Comparison of ENCODE assay signal across 1 cellular context in the genomic region with DNA sequence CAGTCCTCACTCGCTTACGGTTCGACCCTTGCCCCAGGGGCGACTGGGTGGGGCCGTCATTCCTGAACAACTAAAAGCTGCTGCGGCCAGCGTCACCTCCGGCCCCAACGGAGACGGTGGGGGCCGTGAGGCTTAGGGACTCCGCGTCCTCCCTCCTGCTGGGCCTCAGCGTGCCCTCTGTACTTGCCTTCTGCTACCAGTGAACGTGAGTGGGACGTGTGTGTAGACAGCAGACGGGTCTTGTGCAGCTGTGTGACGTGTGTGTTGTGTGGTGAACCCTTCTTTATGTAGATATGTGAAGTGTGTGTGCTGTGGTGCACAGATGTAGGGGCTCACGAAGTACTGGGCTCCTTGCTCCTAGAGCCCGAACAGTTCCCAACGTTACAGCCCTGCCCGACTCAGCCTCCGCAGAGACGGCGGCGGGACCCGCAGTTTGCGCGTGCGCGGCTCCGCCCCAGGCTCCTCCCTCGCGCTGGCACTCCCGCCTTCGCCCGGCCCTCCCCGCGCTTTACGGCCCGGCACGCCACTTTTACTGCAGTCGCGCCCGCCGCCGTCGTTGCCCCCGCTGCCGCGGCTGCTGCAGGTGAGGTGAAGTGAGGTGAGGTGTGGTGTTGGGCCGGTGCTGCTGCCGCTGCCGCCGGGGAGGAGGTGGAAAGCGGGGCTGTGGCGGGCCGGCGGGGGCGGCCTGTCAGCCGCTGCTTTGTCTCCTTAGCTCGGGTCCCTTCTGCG.
A peak's percentile ranks its signal among the peaks of the same experiment; 100 is the strongest.
TF ChIP-seq lines count a peak whose summit lies in the region.

A gene (plus strand): TSS at position 535 of the 729 bp plus-strand sequence. CDS start 235 bp downstream, outside the sequence.

TF ChIP-seq in HepG2, 621 proteins besides CTCF, POLR2A, EP300 and RAD21 (continued from another document and continues in another):
- TF ChIP-seq KDM2A (CRISPR knock-in tag; IDR thresholded peaks at IDR 0.05; ENCODE audit: borderline replicate concordance, low read depth) (peak; percentile 93), ZNF343 (CRISPR knock-in tag; IDR thresholded peaks at IDR 0.05) (no peak), NFYB (CRISPR knock-in tag; IDR thresholded peaks at IDR 0.05) (no peak), PHF5A (CRISPR knock-in tag; IDR thresholded peaks at IDR 0.05; ENCODE audit: low read depth, unreplicated experiment) (no peak), ZSCAN25 (CRISPR knock-in tag; IDR thresholded peaks at IDR 0.05) (peak; percentile 90), STAG1 (CRISPR knock-in tag; IDR thresholded peaks at IDR 0.05) (no peak; the same call in 1 of the 2 replicates), GFI1 (CRISPR knock-in tag; IDR thresholded peaks at IDR 0.05; ENCODE audit: borderline replicate concordance) (peak; percentile 71), ZSCAN30 (CRISPR knock-in tag; IDR thresholded peaks at IDR 0.05) (no peak), ZNF232 (CRISPR knock-in tag; IDR thresholded peaks at IDR 0.05; ENCODE audit: borderline replicate concordance) (peak; percentile 87), ZNF264 (CRISPR knock-in tag; IDR thresholded peaks at IDR 0.05) (peak; percentile 78), GATAD2A (CRISPR knock-in tag; IDR thresholded peaks at IDR 0.05) (peak; percentile 63; the same call in 1 of the 2 replicates), MXI1 (IDR thresholded peaks at IDR 0.05; ENCODE audit: borderline replicate concordance, low read depth, low read length) (peak; percentile 83; the same call in 1 of the 3 replicates), MED1 (CRISPR knock-in tag; IDR thresholded peaks at IDR 0.05) (peak; percentile 72), ZMAT3 (CRISPR knock-in tag; conservative IDR thresholded peaks at IDR 0.05) (peak; percentile 90; the same call in 1 of the 2 replicates), KDM4B (CRISPR knock-in tag; IDR thresholded peaks at IDR 0.05) (no peak)
- TF ChIP-seq, protein P1, sequence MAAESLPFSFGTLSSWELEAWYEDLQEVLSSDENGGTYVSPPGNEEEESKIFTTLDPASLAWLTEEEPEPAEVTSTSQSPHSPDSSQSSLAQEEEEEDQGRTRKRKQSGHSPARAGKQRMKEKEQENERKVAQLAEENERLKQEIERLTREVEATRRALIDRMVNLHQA (CRISPR knock-in tag; IDR thresholded peaks at IDR 0.05) = no peak
- TF ChIP-seq, protein P2, sequence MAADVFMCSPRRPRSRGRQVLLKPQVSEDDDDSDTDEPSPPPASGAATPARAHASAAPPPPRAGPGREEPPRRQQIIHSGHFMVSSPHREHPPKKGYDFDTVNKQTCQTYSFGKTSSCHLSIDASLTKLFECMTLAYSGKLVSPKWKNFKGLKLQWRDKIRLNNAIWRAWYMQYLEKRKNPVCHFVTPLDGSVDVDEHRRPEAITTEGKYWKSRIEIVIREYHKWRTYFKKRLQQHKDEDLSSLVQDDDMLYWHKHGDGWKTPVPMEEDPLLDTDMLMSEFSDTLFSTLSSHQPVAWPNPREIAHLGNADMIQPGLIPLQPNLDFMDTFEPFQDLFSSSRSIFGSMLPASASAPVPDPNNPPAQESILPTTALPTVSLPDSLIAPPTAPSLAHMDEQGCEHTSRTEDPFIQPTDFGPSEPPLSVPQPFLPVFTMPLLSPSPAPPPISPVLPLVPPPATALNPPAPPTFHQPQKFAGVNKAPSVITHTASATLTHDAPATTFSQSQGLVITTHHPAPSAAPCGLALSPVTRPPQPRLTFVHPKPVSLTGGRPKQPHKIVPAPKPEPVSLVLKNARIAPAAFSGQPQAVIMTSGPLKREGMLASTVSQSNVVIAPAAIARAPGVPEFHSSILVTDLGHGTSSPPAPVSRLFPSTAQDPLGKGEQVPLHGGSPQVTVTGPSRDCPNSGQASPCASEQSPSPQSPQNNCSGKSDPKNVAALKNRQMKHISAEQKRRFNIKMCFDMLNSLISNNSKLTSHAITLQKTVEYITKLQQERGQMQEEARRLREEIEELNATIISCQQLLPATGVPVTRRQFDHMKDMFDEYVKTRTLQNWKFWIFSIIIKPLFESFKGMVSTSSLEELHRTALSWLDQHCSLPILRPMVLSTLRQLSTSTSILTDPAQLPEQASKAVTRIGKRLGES (CRISPR knock-in tag; IDR thresholded peaks at IDR 0.05; ENCODE audit: borderline replicate concordance) = peak; percentile 65; the same call in 1 of the 2 replicates
- TF ChIP-seq, protein P3, sequence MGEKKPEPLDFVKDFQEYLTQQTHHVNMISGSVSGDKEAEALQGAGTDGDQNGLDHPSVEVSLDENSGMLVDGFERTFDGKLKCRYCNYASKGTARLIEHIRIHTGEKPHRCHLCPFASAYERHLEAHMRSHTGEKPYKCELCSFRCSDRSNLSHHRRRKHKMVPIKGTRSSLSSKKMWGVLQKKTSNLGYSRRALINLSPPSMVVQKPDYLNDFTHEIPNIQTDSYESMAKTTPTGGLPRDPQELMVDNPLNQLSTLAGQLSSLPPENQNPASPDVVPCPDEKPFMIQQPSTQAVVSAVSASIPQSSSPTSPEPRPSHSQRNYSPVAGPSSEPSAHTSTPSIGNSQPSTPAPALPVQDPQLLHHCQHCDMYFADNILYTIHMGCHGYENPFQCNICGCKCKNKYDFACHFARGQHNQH (CRISPR knock-in tag; IDR thresholded peaks at IDR 0.05) = peak; percentile 97
- TF ChIP-seq, protein P4, sequence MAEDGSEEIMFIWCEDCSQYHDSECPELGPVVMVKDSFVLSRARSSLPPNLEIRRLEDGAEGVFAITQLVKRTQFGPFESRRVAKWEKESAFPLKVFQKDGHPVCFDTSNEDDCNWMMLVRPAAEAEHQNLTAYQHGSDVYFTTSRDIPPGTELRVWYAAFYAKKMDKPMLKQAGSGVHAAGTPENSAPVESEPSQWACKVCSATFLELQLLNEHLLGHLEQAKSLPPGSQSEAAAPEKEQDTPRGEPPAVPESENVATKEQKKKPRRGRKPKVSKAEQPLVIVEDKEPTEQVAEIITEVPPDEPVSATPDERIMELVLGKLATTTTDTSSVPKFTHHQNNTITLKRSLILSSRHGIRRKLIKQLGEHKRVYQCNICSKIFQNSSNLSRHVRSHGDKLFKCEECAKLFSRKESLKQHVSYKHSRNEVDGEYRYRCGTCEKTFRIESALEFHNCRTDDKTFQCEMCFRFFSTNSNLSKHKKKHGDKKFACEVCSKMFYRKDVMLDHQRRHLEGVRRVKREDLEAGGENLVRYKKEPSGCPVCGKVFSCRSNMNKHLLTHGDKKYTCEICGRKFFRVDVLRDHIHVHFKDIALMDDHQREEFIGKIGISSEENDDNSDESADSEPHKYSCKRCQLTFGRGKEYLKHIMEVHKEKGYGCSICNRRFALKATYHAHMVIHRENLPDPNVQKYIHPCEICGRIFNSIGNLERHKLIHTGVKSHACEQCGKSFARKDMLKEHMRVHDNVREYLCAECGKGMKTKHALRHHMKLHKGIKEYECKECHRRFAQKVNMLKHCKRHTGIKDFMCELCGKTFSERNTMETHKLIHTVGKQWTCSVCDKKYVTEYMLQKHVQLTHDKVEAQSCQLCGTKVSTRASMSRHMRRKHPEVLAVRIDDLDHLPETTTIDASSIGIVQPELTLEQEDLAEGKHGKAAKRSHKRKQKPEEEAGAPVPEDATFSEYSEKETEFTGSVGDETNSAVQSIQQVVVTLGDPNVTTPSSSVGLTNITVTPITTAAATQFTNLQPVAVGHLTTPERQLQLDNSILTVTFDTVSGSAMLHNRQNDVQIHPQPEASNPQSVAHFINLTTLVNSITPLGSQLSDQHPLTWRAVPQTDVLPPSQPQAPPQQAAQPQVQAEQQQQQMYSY (CRISPR knock-in tag; IDR thresholded peaks at IDR 0.05) = 0 out of 2 replicates have a peak, but pooled peaks have one; percentile 21
- TF ChIP-seq, protein P5, sequence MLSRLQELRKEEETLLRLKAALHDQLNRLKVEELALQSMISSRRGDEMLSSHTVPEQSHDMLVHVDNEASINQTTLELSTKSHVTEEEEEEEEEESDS (CRISPR knock-in tag; IDR thresholded peaks at IDR 0.05; ENCODE audit: borderline replicate concordance) = no peak
- TF ChIP-seq, protein P6, sequence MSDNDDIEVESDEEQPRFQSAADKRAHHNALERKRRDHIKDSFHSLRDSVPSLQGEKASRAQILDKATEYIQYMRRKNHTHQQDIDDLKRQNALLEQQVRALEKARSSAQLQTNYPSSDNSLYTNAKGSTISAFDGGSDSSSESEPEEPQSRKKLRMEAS (IDR thresholded peaks at IDR 0.05) = peak; percentile 85
- TF ChIP-seq, protein P7, sequence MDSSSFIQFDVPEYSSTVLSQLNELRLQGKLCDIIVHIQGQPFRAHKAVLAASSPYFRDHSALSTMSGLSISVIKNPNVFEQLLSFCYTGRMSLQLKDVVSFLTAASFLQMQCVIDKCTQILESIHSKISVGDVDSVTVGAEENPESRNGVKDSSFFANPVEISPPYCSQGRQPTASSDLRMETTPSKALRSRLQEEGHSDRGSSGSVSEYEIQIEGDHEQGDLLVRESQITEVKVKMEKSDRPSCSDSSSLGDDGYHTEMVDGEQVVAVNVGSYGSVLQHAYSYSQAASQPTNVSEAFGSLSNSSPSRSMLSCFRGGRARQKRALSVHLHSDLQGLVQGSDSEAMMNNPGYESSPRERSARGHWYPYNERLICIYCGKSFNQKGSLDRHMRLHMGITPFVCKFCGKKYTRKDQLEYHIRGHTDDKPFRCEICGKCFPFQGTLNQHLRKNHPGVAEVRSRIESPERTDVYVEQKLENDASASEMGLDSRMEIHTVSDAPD (CRISPR knock-in tag; IDR thresholded peaks at IDR 0.05) = no peak
- TF ChIP-seq, protein P8, sequence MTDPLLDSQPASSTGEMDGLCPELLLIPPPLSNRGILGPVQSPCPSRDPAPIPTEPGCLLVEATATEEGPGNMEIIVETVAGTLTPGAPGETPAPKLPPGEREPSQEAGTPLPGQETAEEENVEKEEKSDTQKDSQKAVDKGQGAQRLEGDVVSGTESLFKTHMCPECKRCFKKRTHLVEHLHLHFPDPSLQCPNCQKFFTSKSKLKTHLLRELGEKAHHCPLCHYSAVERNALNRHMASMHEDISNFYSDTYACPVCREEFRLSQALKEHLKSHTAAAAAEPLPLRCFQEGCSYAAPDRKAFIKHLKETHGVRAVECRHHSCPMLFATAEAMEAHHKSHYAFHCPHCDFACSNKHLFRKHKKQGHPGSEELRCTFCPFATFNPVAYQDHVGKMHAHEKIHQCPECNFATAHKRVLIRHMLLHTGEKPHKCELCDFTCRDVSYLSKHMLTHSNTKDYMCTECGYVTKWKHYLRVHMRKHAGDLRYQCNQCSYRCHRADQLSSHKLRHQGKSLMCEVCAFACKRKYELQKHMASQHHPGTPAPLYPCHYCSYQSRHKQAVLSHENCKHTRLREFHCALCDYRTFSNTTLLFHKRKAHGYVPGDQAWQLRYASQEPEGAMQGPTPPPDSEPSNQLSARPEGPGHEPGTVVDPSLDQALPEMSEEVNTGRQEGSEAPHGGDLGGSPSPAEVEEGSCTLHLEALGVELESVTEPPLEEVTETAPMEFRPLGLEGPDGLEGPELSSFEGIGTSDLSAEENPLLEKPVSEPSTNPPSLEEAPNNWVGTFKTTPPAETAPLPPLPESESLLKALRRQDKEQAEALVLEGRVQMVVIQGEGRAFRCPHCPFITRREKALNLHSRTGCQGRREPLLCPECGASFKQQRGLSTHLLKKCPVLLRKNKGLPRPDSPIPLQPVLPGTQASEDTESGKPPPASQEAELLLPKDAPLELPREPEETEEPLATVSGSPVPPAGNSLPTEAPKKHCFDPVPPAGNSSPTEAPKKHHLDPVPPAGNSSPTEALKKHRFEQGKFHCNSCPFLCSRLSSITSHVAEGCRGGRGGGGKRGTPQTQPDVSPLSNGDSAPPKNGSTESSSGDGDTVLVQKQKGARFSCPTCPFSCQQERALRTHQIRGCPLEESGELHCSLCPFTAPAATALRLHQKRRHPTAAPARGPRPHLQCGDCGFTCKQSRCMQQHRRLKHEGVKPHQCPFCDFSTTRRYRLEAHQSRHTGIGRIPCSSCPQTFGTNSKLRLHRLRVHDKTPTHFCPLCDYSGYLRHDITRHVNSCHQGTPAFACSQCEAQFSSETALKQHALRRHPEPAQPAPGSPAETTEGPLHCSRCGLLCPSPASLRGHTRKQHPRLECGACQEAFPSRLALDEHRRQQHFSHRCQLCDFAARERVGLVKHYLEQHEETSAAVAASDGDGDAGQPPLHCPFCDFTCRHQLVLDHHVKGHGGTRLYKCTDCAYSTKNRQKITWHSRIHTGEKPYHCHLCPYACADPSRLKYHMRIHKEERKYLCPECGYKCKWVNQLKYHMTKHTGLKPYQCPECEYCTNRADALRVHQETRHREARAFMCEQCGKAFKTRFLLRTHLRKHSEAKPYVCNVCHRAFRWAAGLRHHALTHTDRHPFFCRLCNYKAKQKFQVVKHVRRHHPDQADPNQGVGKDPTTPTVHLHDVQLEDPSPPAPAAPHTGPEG (CRISPR knock-in tag; IDR thresholded peaks at IDR 0.05) = peak; percentile 85
- TF ChIP-seq, protein P9, sequence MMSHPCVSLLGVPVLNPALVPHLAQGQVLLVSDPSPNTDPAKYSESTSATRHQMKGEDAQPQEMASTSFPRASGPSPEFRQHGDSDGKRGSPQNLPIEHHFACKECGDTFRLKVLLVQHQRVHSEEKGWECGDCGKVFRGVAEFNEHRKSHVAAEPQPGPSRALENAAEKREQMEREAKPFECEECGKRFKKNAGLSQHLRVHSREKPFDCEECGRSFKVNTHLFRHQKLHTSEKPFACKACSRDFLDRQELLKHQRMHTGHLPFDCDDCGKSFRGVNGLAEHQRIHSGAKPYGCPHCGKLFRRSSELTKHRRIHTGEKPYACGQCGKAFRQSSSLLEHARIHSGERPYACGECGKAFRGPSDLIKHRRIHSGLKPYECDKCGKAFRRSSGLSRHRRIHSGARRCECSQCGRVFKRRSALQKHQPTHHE (CRISPR knock-in tag; IDR thresholded peaks at IDR 0.05; ENCODE audit: borderline replicate concordance) = 0 out of 2 replicates have a peak, but pooled peaks have one; percentile 83
- TF ChIP-seq, protein P10, sequence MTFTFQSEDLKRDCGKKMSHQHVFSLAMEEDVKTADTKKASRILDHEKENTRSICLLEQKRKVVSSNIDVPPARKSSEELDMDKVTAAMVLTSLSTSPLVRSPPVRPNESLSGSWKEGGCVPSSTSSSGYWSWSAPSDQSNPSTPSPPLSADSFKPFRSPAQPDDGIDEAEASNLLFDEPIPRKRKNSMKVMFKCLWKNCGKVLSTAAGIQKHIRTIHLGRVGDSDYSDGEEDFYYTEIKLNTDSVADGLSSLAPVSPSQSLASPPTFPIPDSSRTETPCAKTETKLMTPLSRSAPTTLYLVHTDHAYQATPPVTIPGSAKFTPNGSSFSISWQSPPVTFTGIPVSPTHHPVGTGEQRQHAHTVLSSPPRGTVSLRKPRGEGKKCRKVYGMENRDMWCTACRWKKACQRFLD (CRISPR knock-in tag; IDR thresholded peaks at IDR 0.05; ENCODE audit: borderline replicate concordance) = no peak
- TF ChIP-seq, protein P11, sequence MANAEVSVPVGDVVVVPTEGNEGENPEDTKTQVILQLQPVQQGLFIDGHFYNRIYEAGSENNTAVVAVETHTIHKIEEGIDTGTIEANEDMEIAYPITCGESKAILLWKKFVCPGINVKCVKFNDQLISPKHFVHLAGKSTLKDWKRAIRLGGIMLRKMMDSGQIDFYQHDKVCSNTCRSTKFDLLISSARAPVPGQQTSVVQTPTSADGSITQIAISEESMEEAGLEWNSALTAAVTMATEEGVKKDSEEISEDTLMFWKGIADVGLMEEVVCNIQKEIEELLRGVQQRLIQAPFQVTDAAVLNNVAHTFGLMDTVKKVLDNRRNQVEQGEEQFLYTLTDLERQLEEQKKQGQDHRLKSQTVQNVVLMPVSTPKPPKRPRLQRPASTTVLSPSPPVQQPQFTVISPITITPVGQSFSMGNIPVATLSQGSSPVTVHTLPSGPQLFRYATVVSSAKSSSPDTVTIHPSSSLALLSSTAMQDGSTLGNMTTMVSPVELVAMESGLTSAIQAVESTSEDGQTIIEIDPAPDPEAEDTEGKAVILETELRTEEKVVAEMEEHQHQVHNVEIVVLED (CRISPR knock-in tag; IDR thresholded peaks at IDR 0.05; ENCODE audit: borderline replicate concordance) = peak; percentile 90
- TF ChIP-seq, protein P12, sequence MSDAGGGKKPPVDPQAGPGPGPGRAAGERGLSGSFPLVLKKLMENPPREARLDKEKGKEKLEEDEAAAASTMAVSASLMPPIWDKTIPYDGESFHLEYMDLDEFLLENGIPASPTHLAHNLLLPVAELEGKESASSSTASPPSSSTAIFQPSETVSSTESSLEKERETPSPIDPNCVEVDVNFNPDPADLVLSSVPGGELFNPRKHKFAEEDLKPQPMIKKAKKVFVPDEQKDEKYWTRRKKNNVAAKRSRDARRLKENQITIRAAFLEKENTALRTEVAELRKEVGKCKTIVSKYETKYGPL (CRISPR knock-in tag; IDR thresholded peaks at IDR 0.05) = no peak; the same call in 1 of the 2 replicates
